Comparison of ENCODE assay signal across 9 cellular contexts in the genomic region with DNA sequence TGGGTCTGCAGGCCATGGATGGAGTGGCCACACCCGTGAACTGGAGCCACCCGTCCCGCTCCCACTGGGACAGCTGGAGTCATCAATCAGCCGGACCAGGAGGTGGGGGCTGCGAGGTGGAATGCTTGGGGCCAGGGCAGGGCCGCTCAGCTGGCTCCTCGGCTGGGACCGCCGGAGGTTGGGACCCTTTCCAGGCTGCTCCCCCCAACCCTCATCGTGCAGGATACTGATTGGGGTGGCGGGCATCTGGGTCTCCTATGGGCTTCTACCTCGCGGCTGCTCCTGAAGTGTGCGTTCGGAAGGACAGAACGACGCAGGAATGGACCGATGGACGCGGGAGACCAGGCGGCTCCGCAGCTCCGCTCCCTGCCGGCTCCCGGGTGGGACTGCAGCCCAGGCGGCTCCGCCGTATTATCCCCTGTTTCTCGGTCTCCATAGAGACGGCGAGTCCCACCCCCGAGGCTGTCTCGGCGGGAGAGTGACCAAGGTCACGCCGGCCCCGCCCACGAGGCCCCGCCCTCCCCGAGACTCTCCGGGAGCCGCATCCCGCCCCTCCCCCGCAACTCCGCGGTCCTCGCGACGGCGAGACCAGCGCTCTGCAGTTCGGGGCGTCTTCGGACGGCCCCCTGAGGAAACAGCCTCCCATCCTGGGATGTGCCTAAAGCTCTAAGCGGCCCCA. TPM values are rescaled to one million over a fixed set of nuclear protein-coding genes. Genes with fewer than 3 reads are reported as not detected.
DNase-seq lines count a peak whose midpoint lies in the region; ATAC-seq, FAIRE-seq and TF ChIP-seq lines count a peak whose summit lies in the region.
"Had no signal": no experiment of that assay in that cellular context is flagged by ENCODE, and none has a peak within 500 bp of the region (broad histone marks: within the 10 kb centered on the region; RNA-seq: fewer than 3 reads in every experiment).

A gene (minus strand): TSS at position 388 of the 679 bp plus-strand sequence. CDS start 2,387 bp downstream, outside the sequence.

- H3K4me1 ChIP-seq in breast epithelium (peaks cover 6 to 25% of the 10 kb centered on the region in 2 donors), prostate gland (replicated peaks) (peaks cover 14% of the 10 kb centered on the region)

- H3K27ac ChIP-seq in breast epithelium = peak within 1 kb of the TSS; percentile 73 to 82
- H3K27ac ChIP-seq in prostate gland = peak within 1 kb of the TSS; percentile 12 to 49

- no peak for FAIRE-seq in RCC 7860 (lab: Jason Lieb, UNC)
- FAIRE-seq: colon had no signal

- ATAC-seq in GM21576 (IDR thresholded peaks at IDR 0.05; ENCODE audit: unreplicated experiment) = no peak

- H3K36me3 ChIP-seq in breast epithelium = no peaks in the 10 kb centered on the region
- no peaks in the 10 kb centered on the region for H3K36me3 ChIP-seq in prostate gland

- no peaks in the 10 kb centered on the region for H3K9me3 ChIP-seq in breast epithelium
- no peaks in the 10 kb centered on the region for H3K9me3 ChIP-seq in prostate gland

- intact Hi-C loops in breast epithelium (cut with DNase I; ENCODE audit: low total_unique reads) (no loop called here), prostate gland (cut with DNase I) (loop anchor here (10.0 kb wide), 1 partner anchor 108 kb away; no protein-coding TSS in a partner anchor)

- DNase-seq in activated effector memory CD4-positive, alpha-beta T cell treated with anti-CD3 and anti-CD28 coated beads, Interleukin-2, amount 50 U/mL, for 16 hours = peak; percentile 69
- DNase-seq in activated effector memory CD4-positive, alpha-beta T cell treated with Interleukin-2 at 50 U/mL for 16 hours = no peak
- DNase-seq in RCC 7860 (ENCODE audit: low spot score) (peak; percentile 26), breast epithelium (ENCODE audit: low spot score in 2 of 2) (peak; percentile 78 to 95), prostate gland (ENCODE audit: low spot score) (no peak), NCI-H2107 treated with DMSO at 0.1 percent for 48 hours (lab: John Stamatoyannopoulos, UW; ENCODE audit: unreplicated experiment) (no peak)

- peak within 1 kb of the TSS; percentile 42 to 65 (median 43) for H3K4me3 ChIP-seq in breast epithelium
- H3K4me3 ChIP-seq in iPS-11a (ENCODE audit: low read depth, low read length) = peak within 1 kb of the TSS; percentile 30
- peak within 1 kb of the TSS; percentile 15 to 20 for H3K4me3 ChIP-seq in prostate gland

- TF ChIP-seq POLR2A in breast epithelium (IDR thresholded peaks at IDR 0.05) = peak; percentile 15
- peak; percentile 17 for TF ChIP-seq POLR2A in prostate gland (IDR thresholded peaks at IDR 0.05)

- peak; percentile 42 to 75 (median 65) for TF ChIP-seq CTCF in breast epithelium (IDR thresholded peaks at IDR 0.05)
- peak in 3 of 4 experiments; percentile 29 to 68 (median 58) for TF ChIP-seq CTCF in prostate gland (IDR thresholded peaks at IDR 0.05)

- 8% methylated on average over 28 of the region's 56 CpGs for WGBS in prostate gland

- H3K27me3 ChIP-seq in breast epithelium (no peaks in the 10 kb centered on the region), prostate gland (replicated peaks; ENCODE audit: insufficient read depth) (no peaks in the 10 kb centered on the region)

RNA-seq across cellular contexts. Expression of the gene that starts here (rescaled TPM):
- total RNA-seq in breast epithelium (1 to 10 TPM; 1.3 to 6.9 (median 3.6) TPM), prostate gland (1 to 10 TPM; 3.4 to 10.0 TPM)

Comparison
In these comparisons a context has a peak if more than half of its experiments do, and no peak if none do; other contexts are left out.
1. DNase-seq: peak in activated effector memory CD4-positive, alpha-beta T cell treated with anti-CD3 and anti-CD28 coated beads, Interleukin-2, amount 50 U/mL, for 16 hours (single experiment), RCC 7860 (single experiment) and breast epithelium (2 of 2); none in activated effector memory CD4-positive, alpha-beta T cell treated with Interleukin-2 at 50 U/mL for 16 hours (single experiment), prostate gland (single experiment) and NCI-H2107 treated with DMSO at 0.1 percent for 48 hours (single experiment).
2. Peak in every context shown above with its lines, with median percentiles within 50 percentile points of each other: H3K4me3 ChIP-seq.